In the genomic region with DNA sequence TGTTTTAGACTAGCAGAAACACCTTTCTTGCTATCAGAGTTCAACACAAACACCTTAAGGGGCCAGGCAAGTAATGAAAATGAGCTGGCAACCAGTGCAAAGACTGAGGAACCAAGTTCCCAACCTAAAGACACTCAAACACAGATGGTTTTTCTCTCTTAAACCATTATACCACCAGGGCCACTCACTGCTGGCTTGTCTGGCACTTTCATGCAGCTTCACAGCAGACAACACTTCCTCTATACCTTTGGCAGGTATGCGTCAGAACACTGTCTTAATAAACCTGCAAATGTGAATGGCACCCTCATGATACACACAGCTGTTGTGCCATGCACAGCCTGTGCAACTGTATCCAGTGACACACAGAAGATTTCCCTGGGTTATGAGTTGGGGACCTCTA, we compare ENCODE assay signal across 12 cellular contexts. TPM values are rescaled to one million over a fixed set of nuclear protein-coding genes. Genes with fewer than 3 reads are reported as not detected.
DNase-seq lines count a peak whose midpoint lies in the region; ATAC-seq and TF ChIP-seq lines count a peak whose summit lies in the region.
"Had no signal": no experiment of that assay in that cellular context is flagged by ENCODE, and none has a peak within 500 bp of the region (broad histone marks: within the 10 kb centered on the region; RNA-seq: fewer than 3 reads in every experiment).

No MANE protein-coding gene starts in this region.

- H3K4me1 Mint-ChIP-seq in naive thymus-derived CD8-positive, alpha-beta T cell: peaks cover 48 to 90% (median 83%) of the 10 kb centered on the region in 4 donors

- peak overlapping the region; percentile 11 to 73 (median 44) for H3K4me3 Mint-ChIP-seq in naive thymus-derived CD8-positive, alpha-beta T cell

- no peaks in the 10 kb centered on the region for H3K9me3 Mint-ChIP-seq in naive thymus-derived CD8-positive, alpha-beta T cell

- no peak overlapping the region for H3K9ac ChIP-seq in SU-DHL-6 (ENCODE audit: low read length)

- peak overlapping the region; percentile 60 for H3K27ac ChIP-seq in SU-DHL-6 (ENCODE audit: low read depth, low read length)
- H3K27ac ChIP-seq: right atrium auricular region had no signal

- H3K27ac Mint-ChIP-seq in naive thymus-derived CD8-positive, alpha-beta T cell: peak overlapping the region; percentile 7 to 96 (median 86)

- no peaks in the 10 kb centered on the region for H3K36me3 ChIP-seq in SU-DHL-6 (ENCODE audit: low read length)
- H3K36me3 ChIP-seq: right atrium auricular region had no signal

- H3K27me3 Mint-ChIP-seq in naive thymus-derived CD8-positive, alpha-beta T cell: no peaks in the 10 kb centered on the region

- no peak overlapping the region for H2AFZ ChIP-seq in SU-DHL-6 (ENCODE audit: low read depth, low read length, severe bottlenecking)

- no peaks in the 10 kb centered on the region for H3K27me3 ChIP-seq in SU-DHL-6 (ENCODE audit: low read length)
- H3K27me3 ChIP-seq: right atrium auricular region had no signal

- peak; percentile 58 to 73 for ATAC-seq in naive thymus-derived CD8-positive, alpha-beta T cell
- ATAC-seq: HepG2 had no signal

- no peak overlapping the region for H3K4me2 ChIP-seq in SU-DHL-6 (ENCODE audit: low read depth, low read length, poor library complexity, severe bottlenecking)

- H3K9me3 ChIP-seq in SU-DHL-6 (ENCODE audit: insufficient read depth, low read length): no peaks in the 10 kb centered on the region
- H3K9me3 ChIP-seq: right atrium auricular region had no signal

- H3K36me3 Mint-ChIP-seq in naive thymus-derived CD8-positive, alpha-beta T cell: peaks cover 0 to 16% (median 9%) of the 10 kb centered on the region in 3 donors

- H3F3A ChIP-seq in SU-DHL-6 (ENCODE audit: insufficient read depth): peaks cover 20% of the 10 kb centered on the region; the same call in 1 of the 2 replicates

- TF ChIP-seq CTCF in SU-DHL-6 (IDR thresholded peaks at IDR 0.05; ENCODE audit: insufficient read depth, low read length, poor library complexity, severe bottlenecking): no peak

- 0 out of 2 replicates have a peak, but pooled peaks cover 5% of the 10 kb centered on the region for H3K79me2 ChIP-seq in SU-DHL-6 (ENCODE audit: insufficient read depth, low read length)

- POLR2A ChIA-PET in naive thymus-derived CD8-positive, alpha-beta T cell (lab: Charles Lee): interaction anchor here (0.6 to 2.5 kb wide), 8 partner anchors 8 to 99 kb away, joined by 3 to 15 read pairs (median 4); partner anchors contain the start of gene NFATC2

- no peaks in the 10 kb centered on the region for H3K9me2 ChIP-seq in SU-DHL-6 (replicated peaks; ENCODE audit: insufficient read depth, low read length)

- H4K20me1 ChIP-seq in SU-DHL-6 (ENCODE audit: low read depth, low read length): no peaks in the 10 kb centered on the region

- H3K4me3 ChIP-seq in SU-DHL-6 (ENCODE audit: insufficient read depth, low read length, poor library complexity, severe bottlenecking): no peak overlapping the region
- H3K4me3 ChIP-seq: right atrium auricular region had no signal

- DNase-seq in activated CD4-positive, alpha-beta T cell treated with anti-CD3 and anti-CD28 coated beads for 4 hours: peak; percentile 43 to 49
- DNase-seq in activated CD4-positive, alpha-beta T cell treated with anti-CD3 and anti-CD28 coated beads, Interleukin-2, amount 50 U/mL, for 48 hours: no peak
- peak; percentile 23 for DNase-seq in activated gamma-delta T cell treated with anti-CD3 and anti-CD28 coated beads, Interleukin-2, amount 50 U/mL, for 16 hours (ENCODE audit: low read depth)
- peak in 9 of 10 donors; percentile 30 to 72 (median 58) for DNase-seq in naive thymus-derived CD8-positive, alpha-beta T cell
- DNase-seq in nucleus accumbens (lab: John Stamatoyannopoulos, UW): no peak
- no peak for DNase-seq in superior temporal gyrus (ENCODE audit: extremely low spot score)
- DNase-seq in SIG-M5 (lab: John Stamatoyannopoulos, UW): no peak
- DNase-seq: HCEC 1CT, NCI-H2029 treated with DMSO at 0.1 percent for 48 hours had no signal

RNA-seq across cellular contexts. Expression of gene NFATC2, which starts 41.6 kb away (rescaled TPM):
- 10 to 100 TPM; 34.0 to 36.3 TPM for total RNA-seq in naive thymus-derived CD8-positive, alpha-beta T cell
- polyA plus RNA-seq in naive thymus-derived CD8-positive, alpha-beta T cell: 10 to 100 TPM; 14.5 to 23.8 (median 14.5) TPM

Comparison
In these comparisons a context has a peak if more than half of its experiments do, and no peak if none do; other contexts are left out.
1. DNase-seq: peak in activated CD4-positive, alpha-beta T cell treated with anti-CD3 and anti-CD28 coated beads for 4 hours (2 of 2), activated gamma-delta T cell treated with anti-CD3 and anti-CD28 coated beads, Interleukin-2, amount 50 U/mL, for 16 hours (single experiment) and naive thymus-derived CD8-positive, alpha-beta T cell (9 of 10); none in activated CD4-positive, alpha-beta T cell treated with anti-CD3 and anti-CD28 coated beads, Interleukin-2, amount 50 U/mL, for 48 hours (0 of 2), nucleus accumbens (0 of 56), superior temporal gyrus (single experiment) and SIG-M5 (single experiment).